ENCODE assay signal across 14 cellular contexts in genomic region chr3:167732313-167733065, GRCh38. TPM values are rescaled to one million over a fixed set of nuclear protein-coding genes. Genes with fewer than 3 reads are reported as not detected.
DNase-seq lines count a peak whose midpoint lies in the region; ATAC-seq and TF ChIP-seq lines count a peak whose summit lies in the region.
"Had no signal": no experiment of that assay in that cellular context is flagged by ENCODE, and none has a peak within 500 bp of the region (broad histone marks: within the 10 kb centered on the region; RNA-seq: fewer than 3 reads in every experiment).

No MANE protein-coding gene starts in this region.

- H2AFZ ChIP-seq in OCI-LY3 (ENCODE audit: low read depth, low read length) = no peak overlapping the region

- H3K27me3 ChIP-seq in OCI-LY3 (ENCODE audit: low read depth, low read length) = no peaks in the 10 kb centered on the region; the same call in 1 of the 2 replicates
- H3K27me3 ChIP-seq: adrenal gland had no signal

- peaks cover 46% of the 10 kb centered on the region for H4K20me1 ChIP-seq in OCI-LY3 (ENCODE audit: insufficient read depth, low read length)

- no peak for TF ChIP-seq CTCF in natural killer cell (IDR thresholded peaks at IDR 0.05)
- TF ChIP-seq CTCF in OCI-LY3 (IDR thresholded peaks at IDR 0.05; ENCODE audit: low read depth, low read length) = no peak
- no peak for TF ChIP-seq CTCF in epithelial cell of proximal tubule (conservative IDR thresholded peaks at IDR 0.05; ENCODE audit: low read depth, low read length)
- no peak for TF ChIP-seq CTCF in omental fat pad (IDR thresholded peaks at IDR 0.05)

- peak overlapping the region; percentile 82 for H3K4me3 Mint-ChIP-seq in natural killer cell
- H3K4me3 Mint-ChIP-seq in natural killer cell treated with Interleukin-12 subunit alpha and Interleukin-12 subunit beta and Interleukin-15 and Interleukin-18, amount 100 ng/mL, for 72 hours = no peak overlapping the region
- peak overlapping the region; percentile 16 to 51 for H3K4me3 Mint-ChIP-seq in stimulated activated naive CD8-positive, alpha-beta T cell treated with anti-CD3 and anti-CD28 coated beads, Interleukin-15, amount 100 ng/mL, for 72 hours

- no peaks in the 10 kb centered on the region for H3K36me3 Mint-ChIP-seq in natural killer cell
- H3K36me3 Mint-ChIP-seq in natural killer cell treated with Interleukin-12 subunit alpha and Interleukin-12 subunit beta and Interleukin-15 and Interleukin-18, amount 100 ng/mL, for 72 hours = no peaks in the 10 kb centered on the region

- H3K4me1 Mint-ChIP-seq in natural killer cell = peaks cover 33 to 44% of the 10 kb centered on the region in 2 donors
- peaks cover 16 to 24% of the 10 kb centered on the region in 2 donors for H3K4me1 Mint-ChIP-seq in natural killer cell treated with Interleukin-12 subunit alpha and Interleukin-12 subunit beta and Interleukin-15 and Interleukin-18, amount 100 ng/mL, for 72 hours (ENCODE audit: low read depth in 2 of 2)
- H3K4me1 Mint-ChIP-seq in stimulated activated naive CD8-positive, alpha-beta T cell treated with anti-CD3 and anti-CD28 coated beads, Interleukin-15, amount 100 ng/mL, for 72 hours = peaks cover 29% of the 10 kb centered on the region

- peak overlapping the region; percentile 28 to 70 for H3K27ac Mint-ChIP-seq in natural killer cell
- H3K27ac Mint-ChIP-seq in natural killer cell treated with Interleukin-12 subunit alpha and Interleukin-12 subunit beta and Interleukin-15 and Interleukin-18, amount 100 ng/mL, for 72 hours = peak overlapping the region in 1 of 2 donors; percentile 12
- H3K27ac Mint-ChIP-seq in stimulated activated naive CD8-positive, alpha-beta T cell treated with anti-CD3 and anti-CD28 coated beads, Interleukin-15, amount 100 ng/mL, for 72 hours = no peak overlapping the region
- H3K27ac Mint-ChIP-seq: memory B cell had no signal

- no peaks in the 10 kb centered on the region for H3K27me3 Mint-ChIP-seq in natural killer cell (ENCODE audit: low read depth in 2 of 2)
- H3K27me3 Mint-ChIP-seq in natural killer cell treated with Interleukin-12 subunit alpha and Interleukin-12 subunit beta and Interleukin-15 and Interleukin-18, amount 100 ng/mL, for 72 hours = no peaks in the 10 kb centered on the region
- H3K27me3 Mint-ChIP-seq in stimulated activated naive CD8-positive, alpha-beta T cell treated with anti-CD3 and anti-CD28 coated beads, Interleukin-15, amount 100 ng/mL, for 72 hours = no peaks in the 10 kb centered on the region
- H3K27me3 Mint-ChIP-seq: memory B cell had no signal

- ATAC-seq in natural killer cell (no peak), omental fat pad (ENCODE audit: low FRiP score) (no peak), GM21825 (IDR thresholded peaks at IDR 0.05; ENCODE audit: unreplicated experiment) (no peak)
- no peak for ATAC-seq in natural killer cell treated with Interleukin-12 subunit alpha and Interleukin-12 subunit beta and Interleukin-15 and Interleukin-18, amount 100 ng/mL, for 72 hours
- ATAC-seq in stimulated activated naive CD8-positive, alpha-beta T cell treated with anti-CD3 and anti-CD28 coated beads, Interleukin-15, amount 100 ng/mL, for 72 hours = no peak

- peaks cover 69% of the 10 kb centered on the region for H3K79me2 ChIP-seq in OCI-LY3 (ENCODE audit: low read length)

- no peak overlapping the region for H3K9ac ChIP-seq in OCI-LY3 (ENCODE audit: low read length)

- DNase-seq in natural killer cell (no peak), epithelial cell of proximal tubule (ENCODE audit: low read depth) (no peak), omental fat pad (ENCODE audit: low spot score) (no peak), AG20443 (ENCODE audit: low spot score) (no peak)
- DNase-seq in natural killer cell treated with Interleukin-12 subunit alpha and Interleukin-12 subunit beta and Interleukin-15 and Interleukin-18, amount 100 ng/mL, for 72 hours (ENCODE audit: low spot score) = no peak
- no peak for DNase-seq in stimulated activated naive CD8-positive, alpha-beta T cell treated with anti-CD3 and anti-CD28 coated beads, Interleukin-15, amount 100 ng/mL, for 72 hours
- DNase-seq: adrenal gland; head of caudate nucleus; NCI-H146; stimulated activated CD4-positive, alpha-beta T cell treated with anti-CD3 and anti-CD28 coated beads, Interleukin-4, amount 100 ng/mL, for 4 hours had no signal

- H3K36me3 ChIP-seq in OCI-LY3 (replicated peaks; ENCODE audit: low read depth, low read length) = peaks cover 2% of the 10 kb centered on the region
- H3K36me3 ChIP-seq: adrenal gland had no signal

- intact Hi-C loops in natural killer cell (cut with micrococcal nuclease) = loop anchor here (5.0 kb wide), 1 partner anchor 350 kb away; the partner anchor contains the start of gene ZBBX

- no peaks in the 10 kb centered on the region for H3K9me3 Mint-ChIP-seq in natural killer cell
- H3K9me3 Mint-ChIP-seq in natural killer cell treated with Interleukin-12 subunit alpha and Interleukin-12 subunit beta and Interleukin-15 and Interleukin-18, amount 100 ng/mL, for 72 hours = no peaks in the 10 kb centered on the region
- H3K9me3 Mint-ChIP-seq in stimulated activated naive CD8-positive, alpha-beta T cell treated with anti-CD3 and anti-CD28 coated beads, Interleukin-15, amount 100 ng/mL, for 72 hours = no peaks in the 10 kb centered on the region
- H3K9me3 Mint-ChIP-seq: memory B cell had no signal

- H3K4me2 ChIP-seq in OCI-LY3 (ENCODE audit: low read length) = peak overlapping the region; percentile 75; the same call in 1 of the 2 replicates

- H3K27ac ChIP-seq in OCI-LY3 (ENCODE audit: low read length) = no peak overlapping the region
- H3K27ac ChIP-seq: adrenal gland, C4-2B had no signal

- no peaks in the 10 kb centered on the region for H3K9me3 ChIP-seq in OCI-LY3 (ENCODE audit: insufficient read depth, low read length)
- H3K9me3 ChIP-seq: adrenal gland had no signal

- peaks cover 18% of the 10 kb centered on the region for H3K4me1 ChIP-seq in OCI-LY3 (ENCODE audit: low read length)

- no peak overlapping the region for H3K4me3 ChIP-seq in OCI-LY3 (ENCODE audit: low read length)
- peak overlapping the region; percentile 15 for H3K4me3 ChIP-seq in epithelial cell of proximal tubule (ENCODE audit: low read depth, low read length)

RNA-seq across cellular contexts. Expression of gene PDCD10, which starts 2.2 kb away (rescaled TPM):
- total RNA-seq in natural killer cell (10 to 100 TPM; 50.6 to 58.3 (median 50.8) TPM), epithelial cell of proximal tubule (79.7 and 89.8 TPM in 2 replicates), omental fat pad (10 to 100 TPM; 46.7 to 66.8 (median 58.0) TPM)
- 10 to 100 TPM; 69.7 to 88.7 TPM for total RNA-seq in natural killer cell treated with Interleukin-12 subunit alpha and Interleukin-12 subunit beta and Interleukin-15 and Interleukin-18, amount 100 ng/mL, for 72 hours

RNA-seq across cellular contexts. Expression of gene SERPINI1, which starts 3.0 kb away (rescaled TPM):
- total RNA-seq in natural killer cell = 1 to 10 TPM; 5.6 to 9.3 (median 8.5) TPM
- total RNA-seq in natural killer cell treated with Interleukin-12 subunit alpha and Interleukin-12 subunit beta and Interleukin-15 and Interleukin-18, amount 100 ng/mL, for 72 hours = 1 to 10 TPM; 2.9 to 4.1 TPM
- 2.9 and 5.4 TPM in 2 replicates for total RNA-seq in epithelial cell of proximal tubule
- total RNA-seq in omental fat pad = 1 to 10 TPM; 2.2 to 7.1 (median 4.5) TPM

Comparison
In these comparisons a context has a peak if more than half of its experiments do, and no peak if none do; other contexts are left out.
1. H3K27ac Mint-ChIP-seq: peak in natural killer cell (2 of 2); none in stimulated activated naive CD8-positive, alpha-beta T cell treated with anti-CD3 and anti-CD28 coated beads, Interleukin-15, amount 100 ng/mL, for 72 hours (0 of 2).